ENCODE assay signal across 8 cellular contexts in the genomic region with DNA sequence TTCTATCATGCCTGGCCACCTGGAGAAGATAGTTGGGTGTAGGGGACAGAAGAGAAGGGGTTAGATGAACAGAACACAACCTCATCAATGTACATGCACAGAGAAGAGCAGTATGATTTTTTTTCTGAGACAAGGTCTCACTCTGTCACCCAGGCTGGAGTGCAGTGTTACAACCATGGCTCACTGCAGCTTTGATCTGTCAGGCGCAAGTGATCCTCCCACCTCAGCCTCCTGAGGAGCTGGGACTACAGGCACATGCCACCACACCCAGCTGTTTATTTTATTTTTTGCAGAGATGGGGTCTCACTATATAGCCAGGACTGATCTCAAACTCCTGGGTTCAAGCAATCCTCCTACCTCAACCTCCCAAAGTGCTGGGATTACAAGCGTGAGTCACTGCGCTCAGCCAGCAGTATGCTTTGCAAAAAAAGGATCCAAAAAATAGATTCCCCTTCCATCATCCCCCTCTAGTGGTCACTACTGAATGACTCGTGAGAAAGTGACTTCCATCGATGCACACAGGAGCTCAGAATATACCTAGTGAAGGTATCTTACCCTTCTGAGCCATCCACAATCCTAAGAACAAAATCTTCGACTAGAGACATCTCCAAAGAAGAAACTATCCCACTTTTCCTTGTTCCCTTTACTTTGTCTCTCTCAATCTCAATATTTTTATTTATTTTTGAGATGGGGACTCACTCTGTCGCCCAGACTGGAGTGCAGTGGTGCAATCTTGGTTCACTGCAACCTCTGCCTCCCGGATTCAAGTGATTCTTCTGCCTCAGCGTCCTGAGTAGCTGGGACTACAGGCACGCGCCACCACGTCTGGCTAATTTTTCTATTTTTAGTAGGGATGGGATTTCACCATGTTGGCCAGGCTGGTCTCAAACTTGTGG. TPM values are rescaled to one million over a fixed set of nuclear protein-coding genes. Genes with fewer than 3 reads are reported as not detected.
DNase-seq lines count a peak whose midpoint lies in the region; ATAC-seq, FAIRE-seq and TF ChIP-seq lines count a peak whose summit lies in the region.

No MANE protein-coding gene starts in this region.

- CTCF ChIA-PET in WTC11 (lab: Charles Lee) (interaction anchor here (0.6 to 2.3 kb wide), 44 partner anchors 8 to 278 kb away, joined by 3 to 20 read pairs (median 4); a partner anchor contains a TSS), endothelial cell of umbilical vein (lab: Charles Lee) (interaction anchor here (0.6 to 2.5 kb wide), 37 partner anchors 8 to 417 kb away, joined by 3 to 22 read pairs (median 5); a partner anchor contains a TSS)

- TF ChIP-seq CTCF in WTC11 (IDR thresholded peaks at IDR 0.05) (no peak; the same call in 1 of the 2 replicates), endothelial cell of umbilical vein (IDR thresholded peaks at IDR 0.05; ENCODE audit: extremely low read depth in 1 of 2, insufficient read depth in 1 of 2, low read depth in 1 of 2, low read length in 2 of 2) (peak; percentile 52 to 66)

- ATAC-seq in GM21447 (IDR thresholded peaks at IDR 0.05; ENCODE audit: unreplicated experiment) (peak; percentile 72), WTC11 (peak; percentile 92), GM21528 (IDR thresholded peaks at IDR 0.05; ENCODE audit: low FRiP score, unreplicated experiment) (no peak), HG03095 (IDR thresholded peaks at IDR 0.05; ENCODE audit: unreplicated experiment) (no peak)
- ATAC-seq in naive thymus-derived CD8-positive, alpha-beta T cell = peak; percentile 90 to 93

- H3K9me1 ChIP-seq in endothelial cell of umbilical vein (replicated peaks; ENCODE audit: control insufficient read depth, extremely low read depth, insufficient read depth, low read length) = no peaks in the 10 kb centered on the region

- no peak overlapping the region for H3K4me3 ChIP-seq in endothelial cell of umbilical vein (replicated peaks in 1 of 3; ENCODE audit: insufficient read depth in 1 of 3, low read depth in 1 of 3, low read length in 3 of 3)

- no peak overlapping the region for H3K27ac Mint-ChIP-seq in WTC11
- H3K27ac Mint-ChIP-seq in naive thymus-derived CD8-positive, alpha-beta T cell = peak overlapping the region in 2 of 10 donors; percentile 42 to 43

- H2AFZ ChIP-seq in endothelial cell of umbilical vein (ENCODE audit: low read depth, low read length) = no peak overlapping the region

- intact Hi-C loops in endothelial cell of umbilical vein (cut with micrococcal nuclease) = loop anchor here (5.0 kb wide), 1 partner anchor 50 kb away; a partner anchor contains a TSS

- H3K27me3 ChIP-seq in endothelial cell of umbilical vein (ENCODE audit: control insufficient read depth in 2 of 2, insufficient read depth in 2 of 2, low read length in 2 of 2) = peaks cover 23 to 38% of the 10 kb centered on the region in 2 experiments

- H3K36me3 ChIP-seq in endothelial cell of umbilical vein (ENCODE audit: control insufficient read depth in 2 of 2, extremely low read depth in 1 of 2, insufficient read depth in 2 of 2, low read length in 2 of 2) = no peaks in the 10 kb centered on the region

- no peaks in the 10 kb centered on the region for H3K9me3 Mint-ChIP-seq in WTC11
- H3K9me3 Mint-ChIP-seq in naive thymus-derived CD8-positive, alpha-beta T cell = no peaks in the 10 kb centered on the region

- POLR2A ChIA-PET in WTC11 (lab: Charles Lee) = interaction anchor here (0.9 kb wide), 1 partner anchor 21 kb away, joined by 4 read pairs; a partner anchor contains a TSS
- POLR2A ChIA-PET in endothelial cell of umbilical vein (lab: Charles Lee) = interaction anchor here (1.3 kb wide), 1 partner anchor 21 kb away, joined by 5 read pairs; a partner anchor contains a TSS
- POLR2A ChIA-PET in naive thymus-derived CD8-positive, alpha-beta T cell (lab: Charles Lee) = interaction anchor here (0.6 to 1.7 kb wide), 6 partner anchors 15 to 275 kb away, joined by 3 to 7 read pairs (median 4); a partner anchor contains a TSS

- H3K4me1 Mint-ChIP-seq in WTC11 = no peaks in the 10 kb centered on the region
- H3K4me1 Mint-ChIP-seq in naive thymus-derived CD8-positive, alpha-beta T cell = peaks cover 0 to 9% (median 1%) of the 10 kb centered on the region in 4 donors

- H3K4me1 ChIP-seq in endothelial cell of umbilical vein (ENCODE audit: control insufficient read depth, extremely low read depth, insufficient read depth, low read length) = no peaks in the 10 kb centered on the region

- H3K4me3 Mint-ChIP-seq in WTC11 = no peak overlapping the region
- no peak overlapping the region for H3K4me3 Mint-ChIP-seq in naive thymus-derived CD8-positive, alpha-beta T cell

- no peak for TF ChIP-seq POLR2A in endothelial cell of umbilical vein (IDR thresholded peaks at IDR 0.05; ENCODE audit: low read depth, low read length)

- no peaks in the 10 kb centered on the region for H3K36me3 Mint-ChIP-seq in WTC11
- peaks cover 0 to 7% (median 0%) of the 10 kb centered on the region in 3 donors for H3K36me3 Mint-ChIP-seq in naive thymus-derived CD8-positive, alpha-beta T cell

- dilution Hi-C loops in endothelial cell of umbilical vein (cut with MboI; ENCODE audit: extremely low pct_ligation_motif_present, low sequenced_read_pairs) = no loop called here

- H3K27me3 Mint-ChIP-seq in WTC11 (ENCODE audit: low read depth) = peaks cover 19% of the 10 kb centered on the region
- no peaks in the 10 kb centered on the region for H3K27me3 Mint-ChIP-seq in naive thymus-derived CD8-positive, alpha-beta T cell

- no peak overlapping the region for H3K9ac ChIP-seq in endothelial cell of umbilical vein (replicated peaks; ENCODE audit: extremely low read depth, insufficient read depth, low read length)

- no peaks in the 10 kb centered on the region for H3K79me2 ChIP-seq in endothelial cell of umbilical vein (ENCODE audit: control insufficient read depth, insufficient read depth, low read length)

- H4K20me1 ChIP-seq in endothelial cell of umbilical vein (replicated peaks; ENCODE audit: control insufficient read depth, extremely low read depth, insufficient read depth, low read length) = no peaks in the 10 kb centered on the region

- no peaks in the 10 kb centered on the region for H3K9me3 ChIP-seq in endothelial cell of umbilical vein (replicated peaks; ENCODE audit: control insufficient read depth, insufficient read depth, low read length)

- peak; percentile 8 for FAIRE-seq in endothelial cell of umbilical vein (lab: Jason Lieb, UNC)

- no peak overlapping the region for H3K4me2 ChIP-seq in endothelial cell of umbilical vein (ENCODE audit: insufficient read depth, low read length)

- H3K27ac ChIP-seq in endothelial cell of umbilical vein (ENCODE audit: insufficient read depth, low read depth, low read length) = no peak overlapping the region

- DNase-seq in COR-L47 (lab: John Stamatoyannopoulos, UW) = peak; percentile 28
- DNase-seq in NCI-H2107 (lab: John Stamatoyannopoulos, UW) = peak; percentile 22
- no peak for DNase-seq in WTC11 (ENCODE audit: low spot score)
- peak; percentile 72 for DNase-seq in endothelial cell of umbilical vein (ENCODE audit: low read depth, low spot score)
- DNase-seq in naive thymus-derived CD8-positive, alpha-beta T cell = peak in 7 of 10 donors; percentile 34 to 67 (median 53)

- no TSS peak for BruUV-seq in endothelial cell of umbilical vein (replicated peaks; lab: Mats Ljungman, UMichigan)

RNA-seq across cellular contexts. Expression of a gene that starts 21.0 kb away (rescaled TPM):
- total RNA-seq in WTC11 (2021) (1.4 to 1.5 TPM (median 1.4 TPM) in 3 replicates), endothelial cell of umbilical vein (0.31 and 0.48 TPM in 2 replicates)
- polyA plus RNA-seq in endothelial cell of umbilical vein = 0.30 and 0.32 TPM in 2 replicates
- polyA plus RNA-seq in endothelial cell of umbilical vein (2011; cell fraction: cytosol; rRNA removed) = 0.25 and 0.30 TPM in 2 replicates
- 0.99 and 1.3 TPM in 2 replicates for polyA plus RNA-seq in endothelial cell of umbilical vein (2011; cell fraction: nucleus; rRNA removed)
- 0.70 and 0.89 TPM in 2 replicates for polyA plus RNA-seq in endothelial cell of umbilical vein (2012)
- 0.41 TPM in 1 of 2 replicates, not detected in the other for polyA minus RNA-seq in endothelial cell of umbilical vein
- 1.2 TPM for polyA minus RNA-seq in endothelial cell of umbilical vein (2011; cell fraction: cytosol; rRNA and poly(A)+ RNA removed)
- polyA minus RNA-seq in endothelial cell of umbilical vein (2011; cell fraction: nucleus; rRNA and poly(A)+ RNA removed) = 0.91 TPM in 1 of 2 replicates, not detected in the other
- total RNA-seq in naive thymus-derived CD8-positive, alpha-beta T cell = 10 to 100 TPM; 15.6 to 18.4 TPM
- polyA plus RNA-seq in naive thymus-derived CD8-positive, alpha-beta T cell = 1 to 10 TPM; 3.1 to 9.3 (median 5.5) TPM

RNA-seq across cellular contexts. Expression of a gene that starts 22.1 kb away (rescaled TPM):
- total RNA-seq in WTC11 (2021) (41.9 to 49.6 TPM (median 47.7 TPM) in 3 replicates), endothelial cell of umbilical vein (37.1 and 45.8 TPM in 2 replicates)
- 23.3 and 24.3 TPM in 2 replicates for polyA plus RNA-seq in endothelial cell of umbilical vein
- polyA plus RNA-seq in endothelial cell of umbilical vein (2011; cell fraction: cytosol; rRNA removed) = 19.6 and 21.4 TPM in 2 replicates
- polyA plus RNA-seq in endothelial cell of umbilical vein (2011; cell fraction: nucleus; rRNA removed) = 31.3 and 32.3 TPM in 2 replicates
- polyA plus RNA-seq in endothelial cell of umbilical vein (2012) = 23.6 and 26.8 TPM in 2 replicates
- 35.8 and 41.5 TPM in 2 replicates for polyA minus RNA-seq in endothelial cell of umbilical vein
- 39.5 TPM for polyA minus RNA-seq in endothelial cell of umbilical vein (2011; cell fraction: cytosol; rRNA and poly(A)+ RNA removed)
- 20.8 and 30.8 TPM in 2 replicates for polyA minus RNA-seq in endothelial cell of umbilical vein (2011; cell fraction: nucleus; rRNA and poly(A)+ RNA removed)
- 10 to 100 TPM; 64.8 to 66.8 TPM for total RNA-seq in naive thymus-derived CD8-positive, alpha-beta T cell
- polyA plus RNA-seq in naive thymus-derived CD8-positive, alpha-beta T cell = 10 to 100 TPM in 2 of 3 donors, 1 to 10 TPM in 1; 9.7 to 15.8 (median 11.3) TPM

RNA-seq across cellular contexts. Expression of a gene that starts 28.8 kb away (rescaled TPM):
- total RNA-seq in WTC11 (2021) (85.9 to 90.8 TPM (median 88.3 TPM) in 3 replicates), endothelial cell of umbilical vein (42.4 and 46.1 TPM in 2 replicates)
- polyA plus RNA-seq in endothelial cell of umbilical vein = 37.7 and 47.9 TPM in 2 replicates
- polyA plus RNA-seq in endothelial cell of umbilical vein (2011; cell fraction: cytosol; rRNA removed) = 25.7 and 37.0 TPM in 2 replicates
- 49.8 and 50.0 TPM in 2 replicates for polyA plus RNA-seq in endothelial cell of umbilical vein (2011; cell fraction: nucleus; rRNA removed)
- 19.9 and 29.5 TPM in 2 replicates for polyA plus RNA-seq in endothelial cell of umbilical vein (2012)
- 4.9 and 11.9 TPM in 2 replicates for polyA minus RNA-seq in endothelial cell of umbilical vein
- 33.5 TPM for polyA minus RNA-seq in endothelial cell of umbilical vein (2011; cell fraction: cytosol; rRNA and poly(A)+ RNA removed)
- 7.4 and 13.6 TPM in 2 replicates for polyA minus RNA-seq in endothelial cell of umbilical vein (2011; cell fraction: nucleus; rRNA and poly(A)+ RNA removed)
- total RNA-seq in naive thymus-derived CD8-positive, alpha-beta T cell = 10 to 100 TPM; 63.8 to 73.0 TPM
- 10 to 100 TPM; 20.7 to 40.6 (median 27.0) TPM for polyA plus RNA-seq in naive thymus-derived CD8-positive, alpha-beta T cell

RNA-seq across cellular contexts. Expression of a gene that starts 34.2 kb away (rescaled TPM):
- total RNA-seq in WTC11 (2021) (1.8 to 3.2 TPM (median 3.0 TPM) in 3 replicates), endothelial cell of umbilical vein (0.53 and 1.3 TPM in 2 replicates)
- polyA plus RNA-seq in endothelial cell of umbilical vein = 0.61 and 0.67 TPM in 2 replicates
- polyA plus RNA-seq in endothelial cell of umbilical vein (2011; cell fraction: cytosol; rRNA removed) = 0.32 and 0.39 TPM in 2 replicates
- 3.6 and 4.8 TPM in 2 replicates for polyA plus RNA-seq in endothelial cell of umbilical vein (2011; cell fraction: nucleus; rRNA removed)
- 1.8 and 3.6 TPM in 2 replicates for polyA plus RNA-seq in endothelial cell of umbilical vein (2012)
- 1.5 and 1.8 TPM in 2 replicates for polyA minus RNA-seq in endothelial cell of umbilical vein
- polyA minus RNA-seq in endothelial cell of umbilical vein (2011; cell fraction: cytosol; rRNA and poly(A)+ RNA removed) = 1.5 TPM
- polyA minus RNA-seq in endothelial cell of umbilical vein (2011; cell fraction: nucleus; rRNA and poly(A)+ RNA removed) = 2.4 and 2.6 TPM in 2 replicates
- 10 to 100 TPM in 1 of 2 experiments, 1 to 10 TPM in 1; 8.6 to 10.6 TPM for total RNA-seq in naive thymus-derived CD8-positive, alpha-beta T cell
- polyA plus RNA-seq in naive thymus-derived CD8-positive, alpha-beta T cell = under 1 TPM; 0.35 to 0.63 (median 0.60) TPM

RNA-seq across cellular contexts. Expression of a gene that starts 49.6 kb away (rescaled TPM):
- total RNA-seq in WTC11 (2021) (30.2 to 35.8 TPM (median 30.7 TPM) in 3 replicates), endothelial cell of umbilical vein (36.5 and 42.5 TPM in 2 replicates)
- 45.2 and 47.9 TPM in 2 replicates for polyA plus RNA-seq in endothelial cell of umbilical vein
- 16.7 and 21.8 TPM in 2 replicates for polyA plus RNA-seq in endothelial cell of umbilical vein (2011; cell fraction: cytosol; rRNA removed)
- 324 and 367 TPM in 2 replicates for polyA plus RNA-seq in endothelial cell of umbilical vein (2011; cell fraction: nucleus; rRNA removed)
- 25.3 and 26.8 TPM in 2 replicates for polyA plus RNA-seq in endothelial cell of umbilical vein (2012)
- polyA minus RNA-seq in endothelial cell of umbilical vein = 34.0 and 44.1 TPM in 2 replicates
- 5.8 TPM for polyA minus RNA-seq in endothelial cell of umbilical vein (2011; cell fraction: cytosol; rRNA and poly(A)+ RNA removed)
- 48.4 and 58.6 TPM in 2 replicates for polyA minus RNA-seq in endothelial cell of umbilical vein (2011; cell fraction: nucleus; rRNA and poly(A)+ RNA removed)
- 100 to 1,000 TPM; 129 to 130 TPM for total RNA-seq in naive thymus-derived CD8-positive, alpha-beta T cell
- polyA plus RNA-seq in naive thymus-derived CD8-positive, alpha-beta T cell = 10 to 100 TPM in 1 of 3 donors, 1 to 10 TPM in 2; 2.5 to 14.6 (median 3.3) TPM

Comparison
In these comparisons a context has a peak if more than half of its experiments do, and no peak if none do; other contexts are left out.
1. ATAC-seq: peak in GM21447 (single experiment), WTC11 (single experiment) and naive thymus-derived CD8-positive, alpha-beta T cell (2 of 2); none in GM21528 (single experiment) and HG03095 (single experiment).